Comparison of ENCODE assay signal across 1 cellular context in the genomic region with DNA sequence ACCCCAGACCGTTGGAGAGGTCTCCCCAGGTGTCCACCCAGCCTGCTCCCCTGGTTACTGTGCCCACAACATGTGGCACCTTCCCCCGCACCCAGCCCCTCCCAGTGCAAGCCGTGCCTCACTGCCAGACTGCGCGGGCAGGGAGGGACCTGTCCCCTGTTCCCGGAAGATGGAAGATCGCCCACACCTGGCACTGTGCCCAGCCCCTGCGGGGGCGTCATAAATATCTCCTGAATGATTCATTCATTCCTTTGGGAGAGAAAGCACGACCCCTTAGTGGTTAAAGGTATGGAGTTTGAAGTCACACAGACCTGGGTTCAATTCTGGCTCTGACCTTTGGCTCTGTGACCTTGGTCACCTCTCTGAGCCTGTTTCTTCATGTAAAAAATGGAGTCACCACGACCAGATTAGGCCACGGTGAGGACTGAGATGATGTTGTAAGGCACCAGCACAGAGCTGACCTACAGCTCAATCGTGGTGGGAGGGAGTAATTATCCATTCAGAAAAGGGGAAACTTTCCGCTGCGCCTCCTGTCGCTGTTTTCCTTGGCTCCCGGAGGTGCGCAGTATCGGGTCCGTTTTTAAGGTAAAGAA.
TF ChIP-seq lines count a peak whose summit lies in the region.

No MANE protein-coding gene starts in this region.

TF ChIP-seq in Ishikawa, 13 proteins besides CTCF, POLR2A, EP300 and RAD21 (continued from another document):
- TF ChIP-seq TAF1 (IDR thresholded peaks at IDR 0.05; ENCODE audit: low read depth), result no peak
- peak; percentile 96 for TF ChIP-seq EGR1 (IDR thresholded peaks at IDR 0.05)
- TF ChIP-seq TEAD4 (IDR thresholded peaks at IDR 0.05), result peak; percentile 42
- TF ChIP-seq TCF12 (IDR thresholded peaks at IDR 0.05; ENCODE audit: low read depth), result 0 out of 2 replicates have a peak, but pooled peaks have one; percentile 51
- TF ChIP-seq NFIC (IDR thresholded peaks at IDR 0.05), result peak; percentile 93
- no peak for TF ChIP-seq CREB1 (IDR thresholded peaks at IDR 0.05; ENCODE audit: low read depth)
- peak; percentile 23; the same call in 1 of the 2 replicates for TF ChIP-seq ZBTB7A (IDR thresholded peaks at IDR 0.05; ENCODE audit: low read depth)
- TF ChIP-seq, protein P1, sequence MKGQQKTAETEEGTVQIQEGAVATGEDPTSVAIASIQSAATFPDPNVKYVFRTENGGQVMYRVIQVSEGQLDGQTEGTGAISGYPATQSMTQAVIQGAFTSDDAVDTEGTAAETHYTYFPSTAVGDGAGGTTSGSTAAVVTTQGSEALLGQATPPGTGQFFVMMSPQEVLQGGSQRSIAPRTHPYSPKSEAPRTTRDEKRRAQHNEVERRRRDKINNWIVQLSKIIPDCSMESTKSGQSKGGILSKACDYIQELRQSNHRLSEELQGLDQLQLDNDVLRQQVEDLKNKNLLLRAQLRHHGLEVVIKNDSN (IDR thresholded peaks at IDR 0.05), result no peak
